ENCODE assay signal across 8 cellular contexts in genomic region chr4:6916587-6917444, GRCh38. TPM values are rescaled to one million over a fixed set of nuclear protein-coding genes. Genes with fewer than 3 reads are reported as not detected.
DNase-seq lines count a peak whose midpoint lies in the region; ATAC-seq lines count a peak whose summit lies in the region.

No MANE protein-coding gene starts in this region.

- H3K27me3 Mint-ChIP-seq in activated naive CD4-positive, alpha-beta T cell treated with anti-CD3 and anti-CD28 coated beads, Interleukin-2, amount 50 U/mL, for 24 hours, result no peaks in the 10 kb centered on the region
- no peaks in the 10 kb centered on the region for H3K27me3 Mint-ChIP-seq in stimulated activated memory B cell treated with anti-CD40 and anti-IgM and Interleukin-4, amounts not matched to agents 10 μg/mL and 1 μg/mL and 100 μg/mL, for 72 hours

- peak; percentile 88 for DNase-seq in SK-MEL-5 (ENCODE audit: low read depth, low spot score)
- DNase-seq in kidney tubule cell (ENCODE audit: low spot score), result peak; percentile 83
- no peak for DNase-seq in HuH-7 (ENCODE audit: low spot score)
- DNase-seq in COR-L47 (lab: John Stamatoyannopoulos, UW), result no peak

- ATAC-seq in GM19395 (IDR thresholded peaks at IDR 0.05; ENCODE audit: unreplicated experiment) (peak; percentile 48), GM21423 (IDR thresholded peaks at IDR 0.05; ENCODE audit: unreplicated experiment) (no peak)
- ATAC-seq in stimulated activated memory B cell treated with anti-CD40 and anti-IgM and Interleukin-4, amounts not matched to agents 10 μg/mL and 1 μg/mL and 100 μg/mL, for 72 hours, result peak; percentile 87

- in situ Hi-C loops in SK-MEL-5 (cut with HindIII; ENCODE audit: low pct_unique_long_range_greater_than_20kb, low sequenced_read_pairs), result no loop called here

- H3K4me3 Mint-ChIP-seq in activated naive CD4-positive, alpha-beta T cell treated with anti-CD3 and anti-CD28 coated beads, Interleukin-2, amount 50 U/mL, for 24 hours, result peak overlapping the region; percentile 69
- peak overlapping the region; percentile 49 for H3K4me3 Mint-ChIP-seq in stimulated activated memory B cell treated with anti-CD40 and anti-IgM and Interleukin-4, amounts not matched to agents 10 μg/mL and 1 μg/mL and 100 μg/mL, for 72 hours

- H3K4me1 Mint-ChIP-seq in activated naive CD4-positive, alpha-beta T cell treated with anti-CD3 and anti-CD28 coated beads, Interleukin-2, amount 50 U/mL, for 24 hours, result peaks cover 79% of the 10 kb centered on the region
- H3K4me1 Mint-ChIP-seq in stimulated activated memory B cell treated with anti-CD40 and anti-IgM and Interleukin-4, amounts not matched to agents 10 μg/mL and 1 μg/mL and 100 μg/mL, for 72 hours, result peaks cover 58% of the 10 kb centered on the region

- no peaks in the 10 kb centered on the region for H3K36me3 Mint-ChIP-seq in activated naive CD4-positive, alpha-beta T cell treated with anti-CD3 and anti-CD28 coated beads, Interleukin-2, amount 50 U/mL, for 24 hours
- peaks cover under 1% of the 10 kb centered on the region for H3K36me3 Mint-ChIP-seq in stimulated activated memory B cell treated with anti-CD40 and anti-IgM and Interleukin-4, amounts not matched to agents 10 μg/mL and 1 μg/mL and 100 μg/mL, for 72 hours

- no peaks in the 10 kb centered on the region for H3K9me3 Mint-ChIP-seq in activated naive CD4-positive, alpha-beta T cell treated with anti-CD3 and anti-CD28 coated beads, Interleukin-2, amount 50 U/mL, for 24 hours
- H3K9me3 Mint-ChIP-seq in stimulated activated memory B cell treated with anti-CD40 and anti-IgM and Interleukin-4, amounts not matched to agents 10 μg/mL and 1 μg/mL and 100 μg/mL, for 72 hours, result no peaks in the 10 kb centered on the region

- H3K27ac Mint-ChIP-seq in activated naive CD4-positive, alpha-beta T cell treated with anti-CD3 and anti-CD28 coated beads, Interleukin-2, amount 50 U/mL, for 24 hours, result peak overlapping the region; percentile 66
- H3K27ac Mint-ChIP-seq in stimulated activated memory B cell treated with anti-CD40 and anti-IgM and Interleukin-4, amounts not matched to agents 10 μg/mL and 1 μg/mL and 100 μg/mL, for 72 hours, result peak overlapping the region; percentile 82

RNA-seq across cellular contexts. Expression of gene TBC1D14, which starts 7.2 kb away (rescaled TPM):
- 142 and 153 TPM in 2 replicates for total RNA-seq in SK-MEL-5 (2014; rRNA removed; shearing (Covaris generic))
- polyA plus RNA-seq in SK-MEL-5 (2015; cell fraction: cytosol; rRNA removed), result 104 and 137 TPM in 2 replicates
- polyA plus RNA-seq in SK-MEL-5 (2015; cell fraction: nucleus; rRNA removed), result 56.1 and 58.3 TPM in 2 replicates

Comparison
In these comparisons a context has a peak if more than half of its experiments do, and no peak if none do; other contexts are left out.
1. DNase-seq: peak in SK-MEL-5 (single experiment) and kidney tubule cell (single experiment); none in HuH-7 (single experiment) and COR-L47 (single experiment).